ENCODE assay signal across 18 cellular contexts in the genomic region with DNA sequence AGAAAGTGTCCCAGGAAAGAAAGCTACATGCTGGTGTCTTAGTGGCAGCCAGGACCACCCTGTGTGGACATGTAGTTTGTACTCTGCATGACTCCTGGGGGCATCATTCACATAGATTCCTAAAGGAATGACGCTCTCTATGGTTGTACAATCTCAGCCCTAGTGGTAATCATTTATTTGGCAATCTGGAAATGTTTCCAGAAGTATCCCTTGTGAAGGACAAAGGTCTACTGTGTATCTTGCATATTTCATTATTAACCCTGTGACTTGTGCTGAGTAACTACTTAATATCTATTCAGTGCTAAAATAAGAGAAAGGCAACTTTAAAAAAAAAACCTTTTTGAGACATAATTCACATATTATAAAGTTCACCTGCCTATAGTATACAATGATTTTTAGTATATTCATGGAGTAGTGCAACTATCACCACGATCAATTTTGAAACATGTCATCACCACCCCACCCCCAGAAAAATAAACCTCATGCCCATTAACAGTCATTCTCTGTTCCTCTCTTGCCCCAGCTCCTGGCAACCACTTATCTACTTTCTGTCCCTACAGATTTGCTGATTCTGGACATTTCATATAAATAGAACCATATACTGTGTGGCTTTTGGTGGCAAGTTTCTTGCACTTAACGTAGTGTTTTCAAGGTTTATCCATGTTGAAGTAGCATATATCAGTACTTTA. TPM values are rescaled to one million over a fixed set of nuclear protein-coding genes. Genes with fewer than 3 reads are reported as not detected.
"Had no signal": no experiment of that assay in that cellular context is flagged by ENCODE, and none has a peak within 500 bp of the region (broad histone marks: within the 10 kb centered on the region; RNA-seq: fewer than 3 reads in every experiment).

No MANE protein-coding gene starts in this region.

- H2AFZ ChIP-seq: parathyroid adenoma had no signal

- H3K4me3 Mint-ChIP-seq: activated naive CD4-positive, alpha-beta T cell treated with anti-CD3 and anti-CD28 coated beads for 36 hours; activated naive CD8-positive, alpha-beta T cell treated with anti-CD3 and anti-CD28 coated beads, Interleukin-2, amount 50 U/mL, for 24 hours; activated T-helper 17 cell treated with anti-CD3 and anti-CD28 coated beads, Interleukin-2, amount 50 U/mL, for 72 hours; endodermal cell; naive B cell had no signal

- H3K9ac ChIP-seq: parathyroid adenoma had no signal

- H3K4me1 Mint-ChIP-seq: activated naive CD8-positive, alpha-beta T cell treated with anti-CD3 and anti-CD28 coated beads, Interleukin-2, amount 50 U/mL, for 24 hours; activated T-helper 17 cell treated with anti-CD3 and anti-CD28 coated beads, Interleukin-2, amount 50 U/mL, for 72 hours had no signal

- H3K9me3 Mint-ChIP-seq: activated naive CD8-positive, alpha-beta T cell treated with anti-CD3 and anti-CD28 coated beads, Interleukin-2, amount 50 U/mL, for 24 hours; activated T-helper 17 cell treated with anti-CD3 and anti-CD28 coated beads, Interleukin-2, amount 50 U/mL, for 72 hours had no signal

- H3K27ac ChIP-seq: dorsolateral prefrontal cortex, gastrocnemius medialis, heart left ventricle, parathyroid adenoma, suprapubic skin, upper lobe of left lung, WERI-Rb-1 had no signal

- H3K4me1 ChIP-seq: gastrocnemius medialis, parathyroid adenoma, suprapubic skin, upper lobe of left lung had no signal

- DNase-seq: activated CD4-positive, alpha-beta T cell treated with anti-CD3 and anti-CD28 coated beads, Interleukin-2, amount 50 U/mL, for 48 hours; activated naive CD4-positive, alpha-beta T cell treated with anti-CD3 and anti-CD28 coated beads for 36 hours; activated naive CD8-positive, alpha-beta T cell treated with anti-CD3 and anti-CD28 coated beads, Interleukin-2, amount 50 U/mL, for 24 hours; aorta; dorsolateral prefrontal cortex; endodermal cell; gastrocnemius medialis; heart left ventricle; left colon; naive B cell; stimulated activated CD4-positive, alpha-beta T cell treated with anti-CD3 and anti-CD28 coated beads, Interleukin-15, amount 100 ng/mL, for 24 hours; stimulated activated CD4-positive, alpha-beta T cell treated with anti-CD3 and anti-CD28 coated beads, Interleukin-4, amount 100 ng/mL, for 1 hour; stimulated activated naive CD8-positive, alpha-beta T cell treated with anti-CD3 and anti-CD28 coated beads, Interleukin-15, Interleukin-2, amounts not matched to agents 100 U/mL and 50 U/mL, for 24 hours; upper lobe of left lung; WERI-Rb-1 had no signal

- H3K79me2 ChIP-seq: parathyroid adenoma had no signal

- H3K36me3 ChIP-seq: gastrocnemius medialis, heart left ventricle, suprapubic skin, upper lobe of left lung, WERI-Rb-1 had no signal

- ATAC-seq: activated naive CD8-positive, alpha-beta T cell treated with anti-CD3 and anti-CD28 coated beads, Interleukin-2, amount 50 U/mL, for 24 hours; activated T-helper 17 cell treated with anti-CD3 and anti-CD28 coated beads, Interleukin-2, amount 50 U/mL, for 72 hours; gastrocnemius medialis; heart left ventricle; left colon; stimulated activated naive CD8-positive, alpha-beta T cell treated with anti-CD3 and anti-CD28 coated beads, Interleukin-15, Interleukin-2, amounts not matched to agents 100 U/mL and 50 U/mL, for 24 hours had no signal

- H3K4me3 ChIP-seq: dorsolateral prefrontal cortex, gastrocnemius medialis, heart left ventricle, suprapubic skin, upper lobe of left lung had no signal

- H3K9me3 ChIP-seq: gastrocnemius medialis, suprapubic skin, upper lobe of left lung had no signal

- H3K27me3 ChIP-seq: dorsolateral prefrontal cortex, gastrocnemius medialis, heart left ventricle, suprapubic skin, upper lobe of left lung had no signal

- H3K27ac Mint-ChIP-seq: activated naive CD4-positive, alpha-beta T cell treated with anti-CD3 and anti-CD28 coated beads for 36 hours; activated naive CD8-positive, alpha-beta T cell treated with anti-CD3 and anti-CD28 coated beads, Interleukin-2, amount 50 U/mL, for 24 hours; activated T-helper 17 cell treated with anti-CD3 and anti-CD28 coated beads, Interleukin-2, amount 50 U/mL, for 72 hours; endodermal cell; naive B cell had no signal

RNA-seq across cellular contexts. Expression of gene SHROOM3, which starts 51.7 kb away (rescaled TPM):
- total RNA-seq: activated T-helper 17 cell treated with anti-CD3 and anti-CD28 coated beads, Interleukin-2, amount 50 U/mL, for 72 hours had no signal
